Comparison of ENCODE assay signal across 8 cellular contexts in the genomic region with DNA sequence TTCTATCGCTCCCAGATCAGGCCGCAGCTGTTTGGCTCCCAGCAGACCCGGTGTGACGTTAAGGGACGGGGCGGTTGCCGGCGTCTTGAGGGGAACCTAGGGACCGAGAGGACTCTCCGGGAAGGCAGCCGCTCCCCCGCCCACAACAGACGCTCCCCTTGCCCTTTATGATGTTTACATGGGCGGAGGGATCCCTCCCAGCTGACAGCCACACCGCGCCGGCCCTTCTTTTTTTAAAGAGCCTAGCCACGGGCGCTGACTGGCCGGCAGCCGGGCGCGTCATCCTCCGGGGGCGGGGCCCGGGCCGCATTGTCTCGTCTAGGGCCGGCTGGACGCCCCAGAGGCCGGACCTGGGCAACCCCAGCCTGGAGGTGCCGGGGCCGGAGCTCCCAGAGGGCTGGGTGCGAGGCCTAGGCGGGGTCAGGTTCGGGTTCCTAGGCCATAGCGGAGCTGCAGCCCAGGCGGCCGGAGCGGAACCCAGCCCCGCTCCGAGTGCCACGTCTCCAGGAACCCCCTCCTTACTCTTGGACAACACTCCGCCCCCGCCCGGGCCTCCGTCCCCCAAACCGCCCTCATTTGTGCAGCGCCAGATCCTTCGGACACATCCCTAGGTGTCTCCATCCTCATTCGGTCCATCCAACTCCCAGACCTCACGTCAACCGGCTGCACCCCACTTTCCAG. TPM values are rescaled to one million over a fixed set of nuclear protein-coding genes. Genes with fewer than 3 reads are reported as not detected.
A peak's percentile ranks its signal among the peaks of the same experiment; 100 is the strongest.
DNase-seq lines count a peak whose midpoint lies in the region; ATAC-seq and FAIRE-seq lines count a peak whose summit lies in the region.

A gene (plus strand): TSS at position 340 of the 681 bp plus-strand sequence.

- H3K9me3 ChIP-seq in NT2/D1 (ENCODE audit: insufficient read depth, low read length) (no peaks in the 10 kb centered on the region), mesodermal cell (ENCODE audit: control insufficient read depth, low read length) (no peaks in the 10 kb centered on the region)

- peaks cover 43% of the 10 kb centered on the region for H3K27me3 ChIP-seq in NT2/D1 (ENCODE audit: insufficient read depth, insufficient read length)

- ATAC-seq in GM21360 (IDR thresholded peaks at IDR 0.05; ENCODE audit: unreplicated experiment): peak; percentile 69

- peak within 1 kb of the TSS; percentile 89 for H3K9ac ChIP-seq in NT2/D1 (ENCODE audit: insufficient read length, low read depth)

- DNase-seq in CMK (ENCODE audit: low read depth): peak; percentile 92
- peak; percentile 89 for DNase-seq in HT1080 (ENCODE audit: low read depth)
- peak; percentile 95 for DNase-seq in NT2/D1 (ENCODE audit: low read depth, low spot score)
- peak; percentile 64 for DNase-seq in activated CD8-positive, alpha-beta memory T cell treated with anti-CD3 and anti-CD28 coated beads, Interleukin-2, amount 50 U/mL, for 24 hours (ENCODE audit: extremely low read depth)
- DNase-seq in stimulated activated CD8-positive, alpha-beta memory T cell treated with anti-CD3 and anti-CD28 coated beads, Interleukin-15, amount 100 ng/mL, for 1 hour (ENCODE audit: low read depth): peak; percentile 69

- 0% methylated on average over 36 to 40 of the region's 53 CpGs for WGBS in mesodermal cell (ENCODE audit: insufficient coverage in 2 of 2), 2 experiments

- FAIRE-seq in endometrium (lab: Jason Lieb, UNC): peak; percentile 4

- H3K27ac ChIP-seq in mesodermal cell (ENCODE audit: low read depth, low read length, severe bottlenecking): peak within 1 kb of the TSS; percentile 83

- H3K4me1 ChIP-seq in NT2/D1 (ENCODE audit: insufficient read depth, insufficient read length) (peaks cover 10% of the 10 kb centered on the region), mesodermal cell (ENCODE audit: control insufficient read depth, insufficient read depth, low read length, poor library complexity, severe bottlenecking) (peaks cover 17% of the 10 kb centered on the region)

- H3K36me3 ChIP-seq in NT2/D1 (ENCODE audit: insufficient read depth, insufficient read length, low read length) (no peaks in the 10 kb centered on the region), mesodermal cell (ENCODE audit: control insufficient read depth, insufficient read depth, low read length) (no peaks in the 10 kb centered on the region)

- H3K4me3 ChIP-seq in NT2/D1 (ENCODE audit: insufficient read length, low read depth) (peak within 1 kb of the TSS; percentile 87), mesodermal cell (ENCODE audit: extremely low read depth, insufficient read depth, low read length, poor library complexity, severe bottlenecking) (peak within 1 kb of the TSS; percentile 91)

RNA-seq across cellular contexts. Expression of the gene that starts here (rescaled TPM):
- total RNA-seq in HT1080 (2014; rRNA removed; shearing (Covaris generic)): not detected in 2 replicates
- 1.3 and 4.0 TPM in 2 replicates for polyA plus RNA-seq in HT1080 (2015; cell fraction: cytosol; rRNA removed)
- polyA plus RNA-seq in HT1080 (2015; cell fraction: nucleus; rRNA removed): 0.60 and 2.2 TPM in 2 replicates
- 15.1 TPM for polyA plus RNA-seq in mesodermal cell (2013, experiment 1 of 2)
- polyA plus RNA-seq in mesodermal cell (2013, experiment 2 of 2): 12.4 TPM

Comparison
In these comparisons a context has a peak if more than half of its experiments do, and no peak if none do; other contexts are left out.
1. Peak in every context shown above with its lines: DNase-seq, ATAC-seq, H3K4me3 ChIP-seq and H3K27ac ChIP-seq.